In genomic region chr10:118732253-118733194, GRCh38 we compare ENCODE assay signal across 12 cellular contexts. TPM values are rescaled to one million over a fixed set of nuclear protein-coding genes. Genes with fewer than 3 reads are reported as not detected.
DNase-seq lines count a peak whose midpoint lies in the region; ATAC-seq, FAIRE-seq and TF ChIP-seq lines count a peak whose summit lies in the region.
"Had no signal": no experiment of that assay in that cellular context is flagged by ENCODE, and none has a peak within 500 bp of the region (broad histone marks: within the 10 kb centered on the region; RNA-seq: fewer than 3 reads in every experiment).

No MANE protein-coding gene starts in this region.

- ATAC-seq in Right ventricle myocardium inferior: peak; percentile 53
- ATAC-seq in HG03175 (IDR thresholded peaks at IDR 0.05; ENCODE audit: unreplicated experiment): peak; percentile 46
- ATAC-seq in effector memory CD8-positive, alpha-beta T cell (replicated peaks): peak; percentile 57
- ATAC-seq: body of pancreas had no signal

- no peaks in the 10 kb centered on the region for H3K9me3 ChIP-seq in left ventricle myocardium inferior (replicated peaks)
- H3K9me3 ChIP-seq in thymus (ENCODE audit: control insufficient read depth): no peaks in the 10 kb centered on the region
- no peaks in the 10 kb centered on the region for H3K9me3 ChIP-seq in small intestine (ENCODE audit: control insufficient read depth, low read depth)
- H3K9me3 ChIP-seq: body of pancreas, tibial nerve had no signal

- intact Hi-C loops in Right ventricle myocardium inferior (cut with DNase I): no loop called here
- intact Hi-C loops in left ventricle myocardium inferior (cut with micrococcal nuclease): no loop called here

- H3K9me3 Mint-ChIP-seq in effector memory CD8-positive, alpha-beta T cell: no peaks in the 10 kb centered on the region

- H3K27ac ChIP-seq in left ventricle myocardium inferior (replicated peaks) (no peak overlapping the region), thymus (ENCODE audit: low read depth) (peak overlapping the region; percentile 13), small intestine (ENCODE audit: low read depth in 1 of 2, low read length in 1 of 2) (no peak overlapping the region)
- H3K27ac ChIP-seq: body of pancreas, C4-2B, tibial nerve had no signal

- no peak for TF ChIP-seq CTCF in left ventricle myocardium inferior (IDR thresholded peaks at IDR 0.05; ENCODE audit: borderline replicate concordance)

- peaks cover 50 to 73% of the 10 kb centered on the region in 2 donors for H3K4me1 Mint-ChIP-seq in effector memory CD8-positive, alpha-beta T cell (ENCODE audit: low read depth in 2 of 2)

- no peak for DNase-seq in Right ventricle myocardium inferior (ENCODE audit: missing footprints)
- DNase-seq in left ventricle myocardium inferior: no peak
- DNase-seq in effector memory CD8-positive, alpha-beta T cell: no peak
- no peak for DNase-seq in hypothalamus (lab: John Stamatoyannopoulos, UW)
- no peak for DNase-seq in small intestine
- DNase-seq in superior temporal gyrus (ENCODE audit: extremely low spot score): no peak
- DNase-seq: body of pancreas had no signal

- H3K4me3 ChIP-seq in left ventricle myocardium inferior: no peak overlapping the region
- peak overlapping the region; percentile 22 for H3K4me3 ChIP-seq in thymus (ENCODE audit: low read length)
- H3K4me3 ChIP-seq in small intestine (ENCODE audit: low read depth in 1 of 2, low read length in 2 of 2): no peak overlapping the region
- H3K4me3 ChIP-seq: body of pancreas, skin epidermis, tibial nerve had no signal

- WGBS in thymus: 65% methylated on average over 12 of the region's 12 CpGs
- 43 to 68% (median 56%) methylated on average over 12 of the region's 12 CpGs for WGBS in small intestine, 3 donors

- H3K27me3 Mint-ChIP-seq in effector memory CD8-positive, alpha-beta T cell: no peaks in the 10 kb centered on the region

- H3K4me3 Mint-ChIP-seq in effector memory CD8-positive, alpha-beta T cell: peak overlapping the region; percentile 35 to 63

- H3K27me3 ChIP-seq in left ventricle myocardium inferior (ENCODE audit: low read depth): no peaks in the 10 kb centered on the region
- no peaks in the 10 kb centered on the region for H3K27me3 ChIP-seq in thymus (ENCODE audit: control insufficient read depth, insufficient read depth)
- H3K27me3 ChIP-seq in small intestine (ENCODE audit: control insufficient read depth in 2 of 2, insufficient read depth in 2 of 2, low read length in 2 of 2): no peaks in the 10 kb centered on the region
- H3K27me3 ChIP-seq: body of pancreas, tibial nerve had no signal

- FAIRE-seq in small intestine (lab: Jason Lieb, UNC): no peak

- H3K36me3 Mint-ChIP-seq in effector memory CD8-positive, alpha-beta T cell (ENCODE audit: insufficient read depth): no peaks in the 10 kb centered on the region

- H3K4me1 ChIP-seq in left ventricle myocardium inferior (peaks cover 85% of the 10 kb centered on the region), thymus (ENCODE audit: control insufficient read depth, insufficient read depth, low read length) (peaks cover 28% of the 10 kb centered on the region), small intestine (ENCODE audit: control insufficient read depth in 2 of 2, insufficient read depth in 1 of 2, low read depth in 1 of 2, low read length in 1 of 2) (peaks cover 10 to 20% of the 10 kb centered on the region in 2 donors)

- H3K36me3 ChIP-seq in left ventricle myocardium inferior: peaks cover 5% of the 10 kb centered on the region
- no peaks in the 10 kb centered on the region for H3K36me3 ChIP-seq in thymus (ENCODE audit: control insufficient read depth, insufficient read depth)
- peaks cover 0 to 1% of the 10 kb centered on the region in 2 donors for H3K36me3 ChIP-seq in small intestine (ENCODE audit: control insufficient read depth in 2 of 2, insufficient read depth in 2 of 2, low read length in 2 of 2)
- H3K36me3 ChIP-seq: tibial nerve had no signal

- H3K27ac Mint-ChIP-seq in effector memory CD8-positive, alpha-beta T cell: peak overlapping the region; percentile 12 to 71

RNA-seq across cellular contexts. Expression of gene CACUL1, which starts 22.2 kb away (rescaled TPM):
- total RNA-seq in Right ventricle myocardium inferior: 23.6 TPM
- 27.4 TPM for total RNA-seq in left ventricle myocardium inferior
- polyA plus RNA-seq in thymus: 9.9 TPM
- 1 to 10 TPM; 3.5 to 7.7 (median 5.8) TPM for polyA plus RNA-seq in small intestine
